ENCODE assay signal across 1 cellular context in genomic region chr1:197939159-197939989, GRCh38.
TF ChIP-seq lines count a peak whose summit lies in the region.

No MANE protein-coding gene starts in this region.

TF ChIP-seq in IMR-90, 13 proteins besides CTCF, POLR2A, EP300 and RAD21:
- TF ChIP-seq CEBPB (IDR thresholded peaks at IDR 0.05; ENCODE audit: low read depth, low read length) = peak; percentile 93
